Comparison of ENCODE assay signal across 15 cellular contexts in the genomic region with DNA sequence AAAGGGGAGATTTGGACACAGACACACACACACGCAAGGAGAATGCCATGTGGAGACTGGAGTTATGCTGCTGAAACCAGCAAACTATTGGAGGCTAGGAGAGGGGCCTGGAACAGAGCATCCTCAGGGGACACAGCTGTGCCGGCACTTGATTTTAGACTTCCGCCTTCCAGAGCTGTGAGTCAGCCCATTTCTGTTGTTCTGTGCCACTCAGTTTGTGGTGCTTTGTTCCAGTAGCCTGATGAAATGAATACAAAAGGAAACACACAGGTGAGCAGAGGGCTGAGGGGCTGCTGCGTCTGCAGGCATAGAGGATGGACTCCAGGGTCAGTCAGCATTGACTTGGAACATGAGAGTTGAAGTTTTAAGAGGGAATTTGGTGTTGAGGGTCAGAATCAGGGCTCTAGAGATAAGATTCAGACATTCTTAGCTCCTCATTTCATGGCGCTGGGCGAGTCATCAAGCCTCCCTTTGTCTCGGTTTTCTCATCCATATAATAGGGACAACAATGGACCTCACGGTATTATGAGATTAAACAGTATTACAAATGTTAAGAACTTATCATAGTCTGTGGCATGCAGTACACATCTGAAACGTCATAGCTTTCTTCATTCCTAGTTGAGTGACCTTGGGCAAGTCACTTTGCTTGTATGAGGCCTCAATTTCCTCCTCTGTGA.
DNase-seq lines count a peak whose midpoint lies in the region; ATAC-seq, FAIRE-seq and TF ChIP-seq lines count a peak whose summit lies in the region.
"Had no signal": no experiment of that assay in that cellular context is flagged by ENCODE, and none has a peak within 500 bp of the region (broad histone marks: within the 10 kb centered on the region; RNA-seq: fewer than 3 reads in every experiment).

No MANE protein-coding gene starts in this region.

- H3K36me3 Mint-ChIP-seq in activated CD4-positive, alpha-beta memory T cell treated with anti-CD3 and anti-CD28 coated beads for 36 hours: peaks cover 4% of the 10 kb centered on the region
- H3K36me3 Mint-ChIP-seq in HFFc6 (ENCODE audit: low read depth): no peaks in the 10 kb centered on the region

- in situ Hi-C loops in Caki2 (cut with HindIII; ENCODE audit: low pct_unique_long_range_greater_than_20kb, low sequenced_read_pairs): no loop called here

- no peak overlapping the region for H2BK120ac ChIP-seq in neuronal stem cell (ENCODE audit: low read depth, low read length)

- CTCF ChIA-PET in activated CD4-positive, alpha-beta memory T cell treated with anti-CD3 and anti-CD28 coated beads for 36 hours (lab: Charles Lee): no interaction called here

- no peak overlapping the region for H3K9ac ChIP-seq in neuronal stem cell (ENCODE audit: low read depth, low read length, poor library complexity)

- no peak overlapping the region for H4K91ac ChIP-seq in neuronal stem cell (ENCODE audit: low read depth, low read length, poor library complexity)

- H2BK15ac ChIP-seq in neuronal stem cell (ENCODE audit: low read length): no peak overlapping the region

- no peak for FAIRE-seq in RCC 7860 (lab: Jason Lieb, UNC)

- no peaks in the 10 kb centered on the region for H3K9me3 Mint-ChIP-seq in activated CD4-positive, alpha-beta memory T cell treated with anti-CD3 and anti-CD28 coated beads for 36 hours
- no peaks in the 10 kb centered on the region for H3K9me3 Mint-ChIP-seq in HFFc6
- H3K9me3 Mint-ChIP-seq: activated T-cell treated with anti-CD3 and anti-CD28 coated beads, Interleukin-2, amount 50 U/mL, for 4 hours had no signal

- H3K79me1 ChIP-seq in neuronal stem cell (ENCODE audit: low read depth, low read length): no peaks in the 10 kb centered on the region

- no peaks in the 10 kb centered on the region for H3K27me3 Mint-ChIP-seq in activated CD4-positive, alpha-beta memory T cell treated with anti-CD3 and anti-CD28 coated beads for 36 hours
- peaks cover 9% of the 10 kb centered on the region for H3K27me3 Mint-ChIP-seq in HFFc6 (ENCODE audit: insufficient read depth)
- H3K27me3 Mint-ChIP-seq: B cell had no signal

- H3K4me1 Mint-ChIP-seq in activated CD4-positive, alpha-beta memory T cell treated with anti-CD3 and anti-CD28 coated beads for 36 hours (ENCODE audit: low read depth): no peaks in the 10 kb centered on the region
- H3K4me1 Mint-ChIP-seq in HFFc6 (ENCODE audit: low read depth): peaks cover 6% of the 10 kb centered on the region; the same call in 1 of the 2 replicates

- POLR2A ChIA-PET in activated CD4-positive, alpha-beta memory T cell treated with anti-CD3 and anti-CD28 coated beads for 36 hours (lab: Charles Lee): no interaction called here

- H3K27me3 ChIP-seq in neuronal stem cell (ENCODE audit: control insufficient read depth in 3 of 3, insufficient read depth in 3 of 3, low read depth in 1 of 3, low read length in 3 of 3): peaks cover 0 to 6% (median 0%) of the 10 kb centered on the region in 3 experiments
- H3K27me3 ChIP-seq: heart right ventricle, stomach had no signal

- no peak overlapping the region for H3K14ac ChIP-seq in neuronal stem cell (ENCODE audit: low read length)

- H3K4ac ChIP-seq in neuronal stem cell (ENCODE audit: low read length): no peak overlapping the region

- ATAC-seq in HG03571 (IDR thresholded peaks at IDR 0.05; ENCODE audit: unreplicated experiment): no peak
- ATAC-seq: activated T-cell treated with anti-CD3 and anti-CD28 coated beads, Interleukin-2, amount 50 U/mL, for 4 hours; left colon had no signal

- no peak overlapping the region for H2BK5ac ChIP-seq in neuronal stem cell (ENCODE audit: low read length)

- H2AFZ ChIP-seq in neuronal stem cell (ENCODE audit: low read length): peak overlapping the region; percentile 11

- H2BK12ac ChIP-seq in neuronal stem cell (ENCODE audit: low read length): no peak overlapping the region

- no CpG with 5 or more reads among the region's 9 CpGs for WGBS in neuronal stem cell (ENCODE audit: extremely low coverage in 2 of 2, insufficient read length in 2 of 2, insufficient replicate concordance in 1 of 2), 2 donors

- no peak overlapping the region for H3K4me2 ChIP-seq in neuronal stem cell (ENCODE audit: insufficient read depth, low read length, poor library complexity, severe bottlenecking)

- H3K36me3 ChIP-seq in neuronal stem cell (replicated peaks in 1 of 2; ENCODE audit: control insufficient read depth in 2 of 2, insufficient read depth in 2 of 2, low read length in 2 of 2): no peaks in the 10 kb centered on the region
- H3K36me3 ChIP-seq: heart right ventricle, stomach had no signal

- H3K27ac ChIP-seq in neuronal stem cell (replicated peaks; ENCODE audit: low read length): no peak overlapping the region
- H3K27ac ChIP-seq: heart right ventricle, stomach had no signal

- no peak overlapping the region for H2AK5ac ChIP-seq in neuronal stem cell (ENCODE audit: low read depth, low read length)

- no peak overlapping the region for H3K27ac Mint-ChIP-seq in activated CD4-positive, alpha-beta memory T cell treated with anti-CD3 and anti-CD28 coated beads for 36 hours
- H3K27ac Mint-ChIP-seq in HFFc6: no peak overlapping the region
- H3K27ac Mint-ChIP-seq: B cell had no signal

- no peak overlapping the region for H3K4me3 Mint-ChIP-seq in activated CD4-positive, alpha-beta memory T cell treated with anti-CD3 and anti-CD28 coated beads for 36 hours
- H3K4me3 Mint-ChIP-seq in HFFc6: no peak overlapping the region
- H3K4me3 Mint-ChIP-seq: activated T-cell treated with anti-CD3 and anti-CD28 coated beads, Interleukin-2, amount 50 U/mL, for 4 hours; B cell had no signal

- H3K4me1 ChIP-seq in neuronal stem cell (ENCODE audit: control insufficient read depth in 2 of 2, insufficient read depth in 1 of 2, low read depth in 1 of 2, low read length in 2 of 2): peaks cover 8 to 10% of the 10 kb centered on the region in 2 donors
- H3K4me1 ChIP-seq: stomach had no signal

- DNase-seq in Caki2 (ENCODE audit: low read depth): peak; percentile 12
- DNase-seq in RCC 7860 (ENCODE audit: low spot score): peak; percentile 57
- DNase-seq in fibroblast of peridontal ligament (ENCODE audit: extremely low read depth): peak; percentile 30
- DNase-seq in neuronal stem cell (ENCODE audit: low spot score): no peak
- DNase-seq in activated CD4-positive, alpha-beta memory T cell treated with anti-CD3 and anti-CD28 coated beads for 36 hours: no peak
- no peak for DNase-seq in HFFc6
- no peak for DNase-seq in NCI-H526 (lab: John Stamatoyannopoulos, UW)
- DNase-seq: activated T-cell treated with anti-CD3 and anti-CD28 coated beads, Interleukin-2, amount 50 U/mL, for 4 hours; heart right ventricle; left colon; NCI-H1417; NCI-H2227 treated with DMSO at 0.1 percent for 48 hours; stomach had no signal

- no peak for TF ChIP-seq CTCF in HFFc6 (IDR thresholded peaks at IDR 0.05)

- no peak overlapping the region for H3K4me3 ChIP-seq in neuronal stem cell (ENCODE audit: low read length in 2 of 2)
- H3K4me3 ChIP-seq: heart right ventricle, stomach had no signal

- no peaks in the 10 kb centered on the region for H3K9me3 ChIP-seq in neuronal stem cell (replicated peaks in 1 of 2; ENCODE audit: control insufficient read depth in 2 of 2, insufficient read depth in 1 of 2, low read depth in 1 of 2, low read length in 2 of 2)
- H3K9me3 ChIP-seq: heart right ventricle, stomach had no signal

- H3K23ac ChIP-seq in neuronal stem cell (ENCODE audit: low read depth, low read length, poor library complexity): no peak overlapping the region

- intact Hi-C loops in activated CD4-positive, alpha-beta memory T cell treated with anti-CD3 and anti-CD28 coated beads for 36 hours (cut with micrococcal nuclease): no loop called here

- no peak overlapping the region for H4K8ac ChIP-seq in neuronal stem cell (ENCODE audit: low read depth, low read length)

- H3K18ac ChIP-seq in neuronal stem cell (ENCODE audit: low read length): no peak overlapping the region

Comparison
In these comparisons a context has a peak if more than half of its experiments do, and no peak if none do; other contexts are left out.
1. DNase-seq: peak in Caki2 (single experiment), RCC 7860 (single experiment) and fibroblast of peridontal ligament (single experiment); none in neuronal stem cell (single experiment), activated CD4-positive, alpha-beta memory T cell treated with anti-CD3 and anti-CD28 coated beads for 36 hours (single experiment), HFFc6 (single experiment) and NCI-H526 (0 of 2).